1 cellular context compared by ENCODE assay signal in the genomic region with DNA sequence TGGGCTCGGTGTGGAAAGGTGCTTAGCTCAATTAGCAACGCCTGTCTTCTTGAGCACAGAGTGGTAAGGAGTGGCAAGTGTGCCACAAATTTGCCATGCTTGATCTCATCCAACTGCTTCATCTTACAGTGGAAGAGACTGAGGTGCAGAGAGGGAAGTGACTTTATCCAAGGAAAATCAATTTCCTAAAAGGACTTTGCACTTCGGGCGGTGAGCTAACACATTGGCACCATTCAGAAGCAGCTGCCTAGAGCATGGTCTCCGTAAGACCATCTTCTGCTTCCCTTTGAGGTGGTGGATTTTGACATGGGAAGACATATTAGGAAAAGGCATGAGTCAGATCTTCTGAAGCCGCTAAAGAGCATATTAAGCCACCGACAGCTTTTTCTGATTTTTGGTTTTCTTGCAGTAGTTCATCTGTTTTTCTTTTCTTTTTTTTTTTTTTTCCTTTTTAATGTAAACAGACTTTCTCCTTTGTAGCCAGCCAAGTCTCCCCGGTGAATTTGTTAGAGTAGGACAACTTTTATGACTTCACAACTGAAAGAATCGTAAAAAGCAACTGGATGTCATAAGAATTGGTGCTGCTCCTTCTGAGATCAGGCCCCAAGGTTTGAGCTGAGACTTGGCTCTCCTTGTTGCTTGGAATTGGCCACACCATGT.
TF ChIP-seq lines count a peak whose summit lies in the region.

No MANE protein-coding gene starts in this region.

TF ChIP-seq in HepG2, 621 proteins besides CTCF, POLR2A, EP300 and RAD21 (continues in another document):
- no peak for TF ChIP-seq JUNB (CRISPR knock-in tag; IDR thresholded peaks at IDR 0.05; ENCODE audit: borderline replicate concordance)
- TF ChIP-seq, protein P1, sequence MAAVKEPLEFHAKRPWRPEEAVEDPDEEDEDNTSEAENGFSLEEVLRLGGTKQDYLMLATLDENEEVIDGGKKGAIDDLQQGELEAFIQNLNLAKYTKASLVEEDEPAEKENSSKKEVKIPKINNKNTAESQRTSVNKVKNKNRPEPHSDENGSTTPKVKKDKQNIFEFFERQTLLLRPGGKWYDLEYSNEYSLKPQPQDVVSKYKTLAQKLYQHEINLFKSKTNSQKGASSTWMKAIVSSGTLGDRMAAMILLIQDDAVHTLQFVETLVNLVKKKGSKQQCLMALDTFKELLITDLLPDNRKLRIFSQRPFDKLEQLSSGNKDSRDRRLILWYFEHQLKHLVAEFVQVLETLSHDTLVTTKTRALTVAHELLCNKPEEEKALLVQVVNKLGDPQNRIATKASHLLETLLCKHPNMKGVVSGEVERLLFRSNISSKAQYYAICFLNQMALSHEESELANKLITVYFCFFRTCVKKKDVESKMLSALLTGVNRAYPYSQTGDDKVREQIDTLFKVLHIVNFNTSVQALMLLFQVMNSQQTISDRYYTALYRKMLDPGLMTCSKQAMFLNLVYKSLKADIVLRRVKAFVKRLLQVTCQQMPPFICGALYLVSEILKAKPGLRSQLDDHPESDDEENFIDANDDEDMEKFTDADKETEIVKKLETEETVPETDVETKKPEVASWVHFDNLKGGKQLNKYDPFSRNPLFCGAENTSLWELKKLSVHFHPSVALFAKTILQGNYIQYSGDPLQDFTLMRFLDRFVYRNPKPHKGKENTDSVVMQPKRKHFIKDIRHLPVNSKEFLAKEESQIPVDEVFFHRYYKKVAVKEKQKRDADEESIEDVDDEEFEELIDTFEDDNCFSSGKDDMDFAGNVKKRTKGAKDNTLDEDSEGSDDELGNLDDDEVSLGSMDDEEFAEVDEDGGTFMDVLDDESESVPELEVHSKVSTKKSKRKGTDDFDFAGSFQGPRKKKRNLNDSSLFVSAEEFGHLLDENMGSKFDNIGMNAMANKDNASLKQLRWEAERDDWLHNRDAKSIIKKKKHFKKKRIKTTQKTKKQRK (IDR thresholded peaks at IDR 0.05; ENCODE audit: low read length): no peak
- TF ChIP-seq NFE2 (CRISPR knock-in tag; IDR thresholded peaks at IDR 0.05): no peak
- TF ChIP-seq, protein P2, sequence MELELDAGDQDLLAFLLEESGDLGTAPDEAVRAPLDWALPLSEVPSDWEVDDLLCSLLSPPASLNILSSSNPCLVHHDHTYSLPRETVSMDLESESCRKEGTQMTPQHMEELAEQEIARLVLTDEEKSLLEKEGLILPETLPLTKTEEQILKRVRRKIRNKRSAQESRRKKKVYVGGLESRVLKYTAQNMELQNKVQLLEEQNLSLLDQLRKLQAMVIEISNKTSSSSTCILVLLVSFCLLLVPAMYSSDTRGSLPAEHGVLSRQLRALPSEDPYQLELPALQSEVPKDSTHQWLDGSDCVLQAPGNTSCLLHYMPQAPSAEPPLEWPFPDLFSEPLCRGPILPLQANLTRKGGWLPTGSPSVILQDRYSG (CRISPR knock-in tag; IDR thresholded peaks at IDR 0.05): no peak
- TF ChIP-seq ATRX (CRISPR knock-in tag; IDR thresholded peaks at IDR 0.05; ENCODE audit: borderline replicate concordance): no peak
- TF ChIP-seq, protein P3, sequence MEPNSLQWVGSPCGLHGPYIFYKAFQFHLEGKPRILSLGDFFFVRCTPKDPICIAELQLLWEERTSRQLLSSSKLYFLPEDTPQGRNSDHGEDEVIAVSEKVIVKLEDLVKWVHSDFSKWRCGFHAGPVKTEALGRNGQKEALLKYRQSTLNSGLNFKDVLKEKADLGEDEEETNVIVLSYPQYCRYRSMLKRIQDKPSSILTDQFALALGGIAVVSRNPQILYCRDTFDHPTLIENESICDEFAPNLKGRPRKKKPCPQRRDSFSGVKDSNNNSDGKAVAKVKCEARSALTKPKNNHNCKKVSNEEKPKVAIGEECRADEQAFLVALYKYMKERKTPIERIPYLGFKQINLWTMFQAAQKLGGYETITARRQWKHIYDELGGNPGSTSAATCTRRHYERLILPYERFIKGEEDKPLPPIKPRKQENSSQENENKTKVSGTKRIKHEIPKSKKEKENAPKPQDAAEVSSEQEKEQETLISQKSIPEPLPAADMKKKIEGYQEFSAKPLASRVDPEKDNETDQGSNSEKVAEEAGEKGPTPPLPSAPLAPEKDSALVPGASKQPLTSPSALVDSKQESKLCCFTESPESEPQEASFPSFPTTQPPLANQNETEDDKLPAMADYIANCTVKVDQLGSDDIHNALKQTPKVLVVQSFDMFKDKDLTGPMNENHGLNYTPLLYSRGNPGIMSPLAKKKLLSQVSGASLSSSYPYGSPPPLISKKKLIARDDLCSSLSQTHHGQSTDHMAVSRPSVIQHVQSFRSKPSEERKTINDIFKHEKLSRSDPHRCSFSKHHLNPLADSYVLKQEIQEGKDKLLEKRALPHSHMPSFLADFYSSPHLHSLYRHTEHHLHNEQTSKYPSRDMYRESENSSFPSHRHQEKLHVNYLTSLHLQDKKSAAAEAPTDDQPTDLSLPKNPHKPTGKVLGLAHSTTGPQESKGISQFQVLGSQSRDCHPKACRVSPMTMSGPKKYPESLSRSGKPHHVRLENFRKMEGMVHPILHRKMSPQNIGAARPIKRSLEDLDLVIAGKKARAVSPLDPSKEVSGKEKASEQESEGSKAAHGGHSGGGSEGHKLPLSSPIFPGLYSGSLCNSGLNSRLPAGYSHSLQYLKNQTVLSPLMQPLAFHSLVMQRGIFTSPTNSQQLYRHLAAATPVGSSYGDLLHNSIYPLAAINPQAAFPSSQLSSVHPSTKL (CRISPR knock-in tag; IDR thresholded peaks at IDR 0.05): peak; percentile 46
- TF ChIP-seq ZNF207 (IDR thresholded peaks at IDR 0.05; ENCODE audit: borderline replicate concordance): no peak
- TF ChIP-seq RARA (CRISPR knock-in tag; IDR thresholded peaks at IDR 0.05): 0 out of 2 replicates have a peak, but pooled peaks have one; percentile 29
- TF ChIP-seq ZSCAN20 (CRISPR knock-in tag; IDR thresholded peaks at IDR 0.05; ENCODE audit: borderline replicate concordance): no peak
- TF ChIP-seq ZNF3 (CRISPR knock-in tag; IDR thresholded peaks at IDR 0.05): no peak
- no peak for TF ChIP-seq REXO4 (CRISPR knock-in tag; IDR thresholded peaks at IDR 0.05; ENCODE audit: borderline replicate concordance)
- TF ChIP-seq ZNF558 (CRISPR knock-in tag; IDR thresholded peaks at IDR 0.05; ENCODE audit: borderline replicate concordance): no peak
- TF ChIP-seq NR1H2 (CRISPR knock-in tag; IDR thresholded peaks at IDR 0.05; ENCODE audit: borderline replicate concordance, low read depth): no peak
- no peak for TF ChIP-seq ZNF274 (CRISPR knock-in tag; IDR thresholded peaks at IDR 0.05)
- no peak for TF ChIP-seq ZNF234 (CRISPR knock-in tag; conservative IDR thresholded peaks at IDR 0.05)
- TF ChIP-seq ZNF644 (CRISPR knock-in tag; IDR thresholded peaks at IDR 0.05; ENCODE audit: low read depth): peak; percentile 82
- no peak for TF ChIP-seq ZSCAN30 (CRISPR knock-in tag; IDR thresholded peaks at IDR 0.05)
- TF ChIP-seq MAFG (CRISPR knock-in tag; IDR thresholded peaks at IDR 0.05): no peak
- TF ChIP-seq, protein P4, sequence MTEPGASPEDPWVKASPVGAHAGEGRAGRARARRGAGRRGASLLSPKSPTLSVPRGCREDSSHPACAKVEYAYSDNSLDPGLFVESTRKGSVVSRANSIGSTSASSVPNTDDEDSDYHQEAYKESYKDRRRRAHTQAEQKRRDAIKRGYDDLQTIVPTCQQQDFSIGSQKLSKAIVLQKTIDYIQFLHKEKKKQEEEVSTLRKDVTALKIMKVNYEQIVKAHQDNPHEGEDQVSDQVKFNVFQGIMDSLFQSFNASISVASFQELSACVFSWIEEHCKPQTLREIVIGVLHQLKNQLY (CRISPR knock-in tag; IDR thresholded peaks at IDR 0.05): 0 out of 2 replicates have a peak, but pooled peaks have one; percentile 17
- peak; percentile 55 for TF ChIP-seq GATAD2A (CRISPR knock-in tag; IDR thresholded peaks at IDR 0.05)
- TF ChIP-seq, protein P5, sequence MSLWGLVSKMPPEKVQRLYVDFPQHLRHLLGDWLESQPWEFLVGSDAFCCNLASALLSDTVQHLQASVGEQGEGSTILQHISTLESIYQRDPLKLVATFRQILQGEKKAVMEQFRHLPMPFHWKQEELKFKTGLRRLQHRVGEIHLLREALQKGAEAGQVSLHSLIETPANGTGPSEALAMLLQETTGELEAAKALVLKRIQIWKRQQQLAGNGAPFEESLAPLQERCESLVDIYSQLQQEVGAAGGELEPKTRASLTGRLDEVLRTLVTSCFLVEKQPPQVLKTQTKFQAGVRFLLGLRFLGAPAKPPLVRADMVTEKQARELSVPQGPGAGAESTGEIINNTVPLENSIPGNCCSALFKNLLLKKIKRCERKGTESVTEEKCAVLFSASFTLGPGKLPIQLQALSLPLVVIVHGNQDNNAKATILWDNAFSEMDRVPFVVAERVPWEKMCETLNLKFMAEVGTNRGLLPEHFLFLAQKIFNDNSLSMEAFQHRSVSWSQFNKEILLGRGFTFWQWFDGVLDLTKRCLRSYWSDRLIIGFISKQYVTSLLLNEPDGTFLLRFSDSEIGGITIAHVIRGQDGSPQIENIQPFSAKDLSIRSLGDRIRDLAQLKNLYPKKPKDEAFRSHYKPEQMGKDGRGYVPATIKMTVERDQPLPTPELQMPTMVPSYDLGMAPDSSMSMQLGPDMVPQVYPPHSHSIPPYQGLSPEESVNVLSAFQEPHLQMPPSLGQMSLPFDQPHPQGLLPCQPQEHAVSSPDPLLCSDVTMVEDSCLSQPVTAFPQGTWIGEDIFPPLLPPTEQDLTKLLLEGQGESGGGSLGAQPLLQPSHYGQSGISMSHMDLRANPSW (CRISPR knock-in tag; IDR thresholded peaks at IDR 0.05; ENCODE audit: borderline replicate concordance): no peak
- peak; percentile 80 for TF ChIP-seq HNF4A (CRISPR knock-in tag; IDR thresholded peaks at IDR 0.05)
- TF ChIP-seq ONECUT2 (CRISPR knock-in tag; IDR thresholded peaks at IDR 0.05): peak; percentile 59; the same call in 1 of the 2 replicates
- no peak for TF ChIP-seq ZNF713 (CRISPR knock-in tag; IDR thresholded peaks at IDR 0.05)
- TF ChIP-seq MAF1 (CRISPR knock-in tag; IDR thresholded peaks at IDR 0.05; ENCODE audit: borderline replicate concordance): no peak
- TF ChIP-seq ZNF12 (CRISPR knock-in tag; IDR thresholded peaks at IDR 0.05): no peak
- TF ChIP-seq NFE2L1 (CRISPR knock-in tag; IDR thresholded peaks at IDR 0.05; ENCODE audit: borderline replicate concordance): no peak
- TF ChIP-seq, protein P6, sequence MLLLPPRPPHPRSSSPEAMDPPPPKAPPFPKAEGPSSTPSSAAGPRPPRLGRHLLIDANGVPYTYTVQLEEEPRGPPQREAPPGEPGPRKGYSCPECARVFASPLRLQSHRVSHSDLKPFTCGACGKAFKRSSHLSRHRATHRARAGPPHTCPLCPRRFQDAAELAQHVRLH (CRISPR knock-in tag; IDR thresholded peaks at IDR 0.05; ENCODE audit: borderline replicate concordance, low read depth): no peak
- no peak for TF ChIP-seq ZNF672 (CRISPR knock-in tag; IDR thresholded peaks at IDR 0.05)
- TF ChIP-seq TOPORS (CRISPR knock-in tag; IDR thresholded peaks at IDR 0.05): no peak
- TF ChIP-seq SIX1 (CRISPR knock-in tag; IDR thresholded peaks at IDR 0.05; ENCODE audit: borderline replicate concordance): no peak
- TF ChIP-seq ZNF383 (CRISPR knock-in tag; IDR thresholded peaks at IDR 0.05; ENCODE audit: borderline replicate concordance): no peak
- TF ChIP-seq, protein P7, sequence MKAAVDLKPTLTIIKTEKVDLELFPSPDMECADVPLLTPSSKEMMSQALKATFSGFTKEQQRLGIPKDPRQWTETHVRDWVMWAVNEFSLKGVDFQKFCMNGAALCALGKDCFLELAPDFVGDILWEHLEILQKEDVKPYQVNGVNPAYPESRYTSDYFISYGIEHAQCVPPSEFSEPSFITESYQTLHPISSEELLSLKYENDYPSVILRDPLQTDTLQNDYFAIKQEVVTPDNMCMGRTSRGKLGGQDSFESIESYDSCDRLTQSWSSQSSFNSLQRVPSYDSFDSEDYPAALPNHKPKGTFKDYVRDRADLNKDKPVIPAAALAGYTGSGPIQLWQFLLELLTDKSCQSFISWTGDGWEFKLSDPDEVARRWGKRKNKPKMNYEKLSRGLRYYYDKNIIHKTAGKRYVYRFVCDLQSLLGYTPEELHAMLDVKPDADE (CRISPR knock-in tag; IDR thresholded peaks at IDR 0.05): no peak
- TF ChIP-seq, protein P8, sequence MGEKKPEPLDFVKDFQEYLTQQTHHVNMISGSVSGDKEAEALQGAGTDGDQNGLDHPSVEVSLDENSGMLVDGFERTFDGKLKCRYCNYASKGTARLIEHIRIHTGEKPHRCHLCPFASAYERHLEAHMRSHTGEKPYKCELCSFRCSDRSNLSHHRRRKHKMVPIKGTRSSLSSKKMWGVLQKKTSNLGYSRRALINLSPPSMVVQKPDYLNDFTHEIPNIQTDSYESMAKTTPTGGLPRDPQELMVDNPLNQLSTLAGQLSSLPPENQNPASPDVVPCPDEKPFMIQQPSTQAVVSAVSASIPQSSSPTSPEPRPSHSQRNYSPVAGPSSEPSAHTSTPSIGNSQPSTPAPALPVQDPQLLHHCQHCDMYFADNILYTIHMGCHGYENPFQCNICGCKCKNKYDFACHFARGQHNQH (CRISPR knock-in tag; IDR thresholded peaks at IDR 0.05): no peak
- TF ChIP-seq SETDB1 (CRISPR knock-in tag; IDR thresholded peaks at IDR 0.05; ENCODE audit: borderline replicate concordance): no peak
- TF ChIP-seq KAT2B (IDR thresholded peaks at IDR 0.05; ENCODE audit: borderline replicate concordance, low read depth, low read length): no peak
- no peak for TF ChIP-seq ZFP90 (CRISPR knock-in tag; IDR thresholded peaks at IDR 0.05; ENCODE audit: borderline replicate concordance)
- TF ChIP-seq, protein P9, sequence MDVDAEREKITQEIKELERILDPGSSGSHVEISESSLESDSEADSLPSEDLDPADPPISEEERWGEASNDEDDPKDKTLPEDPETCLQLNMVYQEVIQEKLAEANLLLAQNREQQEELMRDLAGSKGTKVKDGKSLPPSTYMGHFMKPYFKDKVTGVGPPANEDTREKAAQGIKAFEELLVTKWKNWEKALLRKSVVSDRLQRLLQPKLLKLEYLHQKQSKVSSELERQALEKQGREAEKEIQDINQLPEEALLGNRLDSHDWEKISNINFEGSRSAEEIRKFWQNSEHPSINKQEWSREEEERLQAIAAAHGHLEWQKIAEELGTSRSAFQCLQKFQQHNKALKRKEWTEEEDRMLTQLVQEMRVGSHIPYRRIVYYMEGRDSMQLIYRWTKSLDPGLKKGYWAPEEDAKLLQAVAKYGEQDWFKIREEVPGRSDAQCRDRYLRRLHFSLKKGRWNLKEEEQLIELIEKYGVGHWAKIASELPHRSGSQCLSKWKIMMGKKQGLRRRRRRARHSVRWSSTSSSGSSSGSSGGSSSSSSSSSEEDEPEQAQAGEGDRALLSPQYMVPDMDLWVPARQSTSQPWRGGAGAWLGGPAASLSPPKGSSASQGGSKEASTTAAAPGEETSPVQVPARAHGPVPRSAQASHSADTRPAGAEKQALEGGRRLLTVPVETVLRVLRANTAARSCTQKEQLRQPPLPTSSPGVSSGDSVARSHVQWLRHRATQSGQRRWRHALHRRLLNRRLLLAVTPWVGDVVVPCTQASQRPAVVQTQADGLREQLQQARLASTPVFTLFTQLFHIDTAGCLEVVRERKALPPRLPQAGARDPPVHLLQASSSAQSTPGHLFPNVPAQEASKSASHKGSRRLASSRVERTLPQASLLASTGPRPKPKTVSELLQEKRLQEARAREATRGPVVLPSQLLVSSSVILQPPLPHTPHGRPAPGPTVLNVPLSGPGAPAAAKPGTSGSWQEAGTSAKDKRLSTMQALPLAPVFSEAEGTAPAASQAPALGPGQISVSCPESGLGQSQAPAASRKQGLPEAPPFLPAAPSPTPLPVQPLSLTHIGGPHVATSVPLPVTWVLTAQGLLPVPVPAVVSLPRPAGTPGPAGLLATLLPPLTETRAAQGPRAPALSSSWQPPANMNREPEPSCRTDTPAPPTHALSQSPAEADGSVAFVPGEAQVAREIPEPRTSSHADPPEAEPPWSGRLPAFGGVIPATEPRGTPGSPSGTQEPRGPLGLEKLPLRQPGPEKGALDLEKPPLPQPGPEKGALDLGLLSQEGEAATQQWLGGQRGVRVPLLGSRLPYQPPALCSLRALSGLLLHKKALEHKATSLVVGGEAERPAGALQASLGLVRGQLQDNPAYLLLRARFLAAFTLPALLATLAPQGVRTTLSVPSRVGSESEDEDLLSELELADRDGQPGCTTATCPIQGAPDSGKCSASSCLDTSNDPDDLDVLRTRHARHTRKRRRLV (CRISPR knock-in tag; IDR thresholded peaks at IDR 0.05): no peak
- TF ChIP-seq NAIF1 (CRISPR knock-in tag; IDR thresholded peaks at IDR 0.05; ENCODE audit: borderline replicate concordance): no peak
- no peak for TF ChIP-seq ZKSCAN5 (CRISPR knock-in tag; IDR thresholded peaks at IDR 0.05)
